In genomic region chr5:128579669-128580068, GRCh38 we compare ENCODE assay signal across 24 cellular contexts. TPM values are rescaled to one million over a fixed set of nuclear protein-coding genes. Genes with fewer than 3 reads are reported as not detected.
DNase-seq lines count a peak whose midpoint lies in the region; ATAC-seq, FAIRE-seq and TF ChIP-seq lines count a peak whose summit lies in the region.
"Had no signal": no experiment of that assay in that cellular context is flagged by ENCODE, and none has a peak within 500 bp of the region (broad histone marks: within the 10 kb centered on the region; RNA-seq: fewer than 3 reads in every experiment).

No MANE protein-coding gene starts in this region.

- H3K9me3 Mint-ChIP-seq in astrocyte (ENCODE audit: unreplicated experiment): no peaks in the 10 kb centered on the region
- peaks cover 6% of the 10 kb centered on the region for H3K9me3 Mint-ChIP-seq in activated T-helper 17 cell treated with anti-CD3 and anti-CD28 coated beads, Interleukin-2, amount 50 U/mL, for 72 hours

- no peak overlapping the region for H2AFZ ChIP-seq in GM23248
- no peak overlapping the region for H2AFZ ChIP-seq in astrocyte (ENCODE audit: low read depth, low read length)

- no peaks in the 10 kb centered on the region for H3K9me3 ChIP-seq in GM23248 (ENCODE audit: low read depth)
- H3K9me3 ChIP-seq in astrocyte (ENCODE audit: insufficient read depth, low read depth, low read length): no peaks in the 10 kb centered on the region
- no peaks in the 10 kb centered on the region for H3K9me3 ChIP-seq in skeletal muscle satellite cell (replicated peaks; ENCODE audit: low read length)
- H3K9me3 ChIP-seq: heart right ventricle, right lobe of liver had no signal

- no peak overlapping the region for H3K4me3 Mint-ChIP-seq in astrocyte (ENCODE audit: unreplicated experiment)
- H3K4me3 Mint-ChIP-seq in activated T-helper 17 cell treated with anti-CD3 and anti-CD28 coated beads, Interleukin-2, amount 50 U/mL, for 72 hours: no peak overlapping the region
- H3K4me3 Mint-ChIP-seq: activated CD4-positive, alpha-beta memory T cell treated with anti-CD3 and anti-CD28 coated beads, Interleukin-2, amount 10 ng/mL, durations not matched to agents 7 days and 5 days; activated naive CD8-positive, alpha-beta T cell; T-helper 1 cell treated with Interleukin-12 subunit alpha and Interleukin-12 subunit beta and Interleukin-4 antibody, amounts not matched to agents 30 μg/mL and 1 μg/mL, for 36 hours had no signal

- no peaks in the 10 kb centered on the region for H3K36me3 Mint-ChIP-seq in astrocyte (ENCODE audit: low read depth, unreplicated experiment)
- H3K36me3 Mint-ChIP-seq in activated T-helper 17 cell treated with anti-CD3 and anti-CD28 coated beads, Interleukin-2, amount 50 U/mL, for 72 hours (ENCODE audit: low read depth): no peaks in the 10 kb centered on the region
- H3K36me3 Mint-ChIP-seq: activated naive CD8-positive, alpha-beta T cell; CD4-positive, alpha-beta memory T cell had no signal

- no peaks in the 10 kb centered on the region for H3K9me2 ChIP-seq in GM23248 (ENCODE audit: insufficient read depth)

- H3K4me3 ChIP-seq in GM23248 (0 out of 2 replicates have a peak overlapping the region, but pooled peaks have one; percentile 21), astrocyte (ENCODE audit: insufficient read depth, low read depth, low read length) (no peak overlapping the region), foreskin fibroblast (ENCODE audit: low read depth in 1 of 2, low read length in 2 of 2) (no peak overlapping the region), skeletal muscle satellite cell (ENCODE audit: low read length) (peak overlapping the region; percentile 42)
- H3K4me3 ChIP-seq: heart right ventricle, right lobe of liver had no signal

- H3K9ac ChIP-seq in GM23248 (no peak overlapping the region), astrocyte (ENCODE audit: low read length) (no peak overlapping the region), skeletal muscle satellite cell (ENCODE audit: low read depth, low read length) (peak overlapping the region; percentile 62)

- H3K27me3 ChIP-seq in GM23248 (replicated peaks; ENCODE audit: insufficient read depth): no peaks in the 10 kb centered on the region
- no peaks in the 10 kb centered on the region for H3K27me3 ChIP-seq in astrocyte (ENCODE audit: insufficient read depth, low read length)
- H3K27me3 ChIP-seq in skeletal muscle satellite cell (ENCODE audit: control insufficient read depth, insufficient read depth, low read length): no peaks in the 10 kb centered on the region
- H3K27me3 ChIP-seq: heart right ventricle, right lobe of liver had no signal

- peaks cover 17% of the 10 kb centered on the region; the same call in 1 of the 2 replicates for H3K4me1 ChIP-seq in GM23248 (ENCODE audit: insufficient read depth)
- no peaks in the 10 kb centered on the region for H3K4me1 ChIP-seq in astrocyte (ENCODE audit: insufficient read depth, low read length)
- H3K4me1 ChIP-seq in skeletal muscle satellite cell (ENCODE audit: control insufficient read depth, insufficient read depth, low read length): peaks cover 26% of the 10 kb centered on the region
- H3K4me1 ChIP-seq: heart right ventricle, right lobe of liver had no signal

- H3F3A ChIP-seq in GM23248 (ENCODE audit: insufficient read depth): no peaks in the 10 kb centered on the region

- H3K27ac ChIP-seq in GM23248 (peak overlapping the region; percentile 32), astrocyte (ENCODE audit: low read depth, low read length) (no peak overlapping the region)
- H3K27ac ChIP-seq: heart right ventricle, right lobe of liver had no signal

- H3K79me2 ChIP-seq in GM23248 (ENCODE audit: insufficient read depth) (no peaks in the 10 kb centered on the region), astrocyte (ENCODE audit: insufficient read depth, low read length) (no peaks in the 10 kb centered on the region)

- H3K36me3 ChIP-seq in GM23248 (ENCODE audit: low read depth): no peaks in the 10 kb centered on the region
- H3K36me3 ChIP-seq in astrocyte (ENCODE audit: insufficient read depth, low read length): no peaks in the 10 kb centered on the region
- no peaks in the 10 kb centered on the region for H3K36me3 ChIP-seq in skeletal muscle satellite cell (ENCODE audit: insufficient read depth, low read length)
- H3K36me3 ChIP-seq: heart right ventricle, right lobe of liver had no signal

- H3K4me2 ChIP-seq in GM23248 (ENCODE audit: unreplicated experiment): peak overlapping the region; percentile 28
- no peak overlapping the region for H3K4me2 ChIP-seq in astrocyte (ENCODE audit: low read length)
- peak overlapping the region; percentile 66 for H3K4me2 ChIP-seq in skeletal muscle satellite cell (ENCODE audit: low read length)

- TF ChIP-seq CTCF in astrocyte (IDR thresholded peaks at IDR 0.05; ENCODE audit: insufficient read depth, low read depth, low read length) (no peak), foreskin fibroblast (IDR thresholded peaks at IDR 0.05; ENCODE audit: low read depth, low read length) (no peak)

- H3K27me3 Mint-ChIP-seq in astrocyte (ENCODE audit: low read depth, unreplicated experiment): no peaks in the 10 kb centered on the region
- no peaks in the 10 kb centered on the region for H3K27me3 Mint-ChIP-seq in activated T-helper 17 cell treated with anti-CD3 and anti-CD28 coated beads, Interleukin-2, amount 50 U/mL, for 72 hours
- H3K27me3 Mint-ChIP-seq: activated CD4-positive, alpha-beta memory T cell treated with anti-CD3 and anti-CD28 coated beads, Interleukin-2, amount 10 ng/mL, durations not matched to agents 7 days and 5 days; activated naive CD8-positive, alpha-beta T cell; CD4-positive, alpha-beta memory T cell had no signal

- H4K20me1 ChIP-seq in GM23248 (ENCODE audit: insufficient read depth) (no peaks in the 10 kb centered on the region), astrocyte (ENCODE audit: insufficient read depth, low read length) (no peaks in the 10 kb centered on the region)

- in situ Hi-C loops in GM23248 (cut with MboI): no loop called here
- in situ Hi-C loops in ACHN (cut with HindIII; ENCODE audit: low pct_ligation_motif_present, low pct_unique_long_range_greater_than_20kb, low sequenced_read_pairs): no loop called here

- FAIRE-seq in astrocyte (lab: Jason Lieb, UNC): no peak
- FAIRE-seq: endometrium had no signal

- H3K4me1 Mint-ChIP-seq in astrocyte (ENCODE audit: low read depth, unreplicated experiment): peaks cover 19% of the 10 kb centered on the region
- no peaks in the 10 kb centered on the region for H3K4me1 Mint-ChIP-seq in activated T-helper 17 cell treated with anti-CD3 and anti-CD28 coated beads, Interleukin-2, amount 50 U/mL, for 72 hours
- H3K4me1 Mint-ChIP-seq: activated CD4-positive, alpha-beta memory T cell treated with anti-CD3 and anti-CD28 coated beads, Interleukin-2, amount 10 ng/mL, durations not matched to agents 7 days and 5 days; CD4-positive, alpha-beta memory T cell had no signal

- peak overlapping the region; percentile 92 for H3K27ac Mint-ChIP-seq in astrocyte (ENCODE audit: unreplicated experiment)
- no peak overlapping the region for H3K27ac Mint-ChIP-seq in activated T-helper 17 cell treated with anti-CD3 and anti-CD28 coated beads, Interleukin-2, amount 50 U/mL, for 72 hours
- H3K27ac Mint-ChIP-seq: activated CD4-positive, alpha-beta memory T cell treated with anti-CD3 and anti-CD28 coated beads, Interleukin-2, amount 10 ng/mL, durations not matched to agents 7 days and 5 days; activated naive CD8-positive, alpha-beta T cell; CD4-positive, alpha-beta memory T cell; T-helper 1 cell treated with Interleukin-12 subunit alpha and Interleukin-12 subunit beta and Interleukin-4 antibody, amounts not matched to agents 30 μg/mL and 1 μg/mL, for 36 hours had no signal

- ATAC-seq in activated T-helper 17 cell treated with anti-CD3 and anti-CD28 coated beads, Interleukin-2, amount 50 U/mL, for 72 hours (replicated peaks): no peak
- ATAC-seq: heart right ventricle, left cardiac atrium, right lobe of liver had no signal

- 16 to 32% methylated on average over 4 of the region's 4 CpGs for WGBS in GM23248 (ENCODE audit: low coverage in 1 of 2, low lambda C conversion rate in 2 of 2, missing lambda C conversion rate in 2 of 2), 2 experiments

- peak; percentile 38 for DNase-seq in GM23248
- peak; percentile 4 for DNase-seq in astrocyte (ENCODE audit: low read depth)
- DNase-seq in foreskin fibroblast: peak; percentile 61 to 74
- no peak for DNase-seq in ACHN
- no peak for DNase-seq in SIG-M5 (lab: John Stamatoyannopoulos, UW)
- DNase-seq: activated CD4-positive, alpha-beta memory T cell treated with anti-CD3 and anti-CD28 coated beads, Interleukin-2, amount 10 ng/mL, durations not matched to agents 7 days and 5 days; activated CD4-positive, CD25-positive, alpha-beta regulatory T cell treated with anti-CD3 and anti-CD28 coated beads, Interleukin-2, amount 50 U/mL, for 72 hours; aorta; CD4-positive, alpha-beta memory T cell; central memory CD4-positive, alpha-beta T cell; dermis blood vessel endothelial cell; DMS 273 treated with DMSO at 0.1 percent for 48 hours; GOT3; heart right ventricle; left cardiac atrium; NCI-H1105; NCI-H1930; right lobe of liver; stimulated activated naive CD4-positive, alpha-beta T cell treated with Interleukin-2 at 50 U/mL for 16 hours had no signal

RNA-seq across cellular contexts. Expression of gene FBN2, which starts 41.6 kb away (rescaled TPM):
- 63.2 and 70.8 TPM in 2 replicates for total RNA-seq in GM23248 (2014; rRNA removed; shearing (Covaris generic))
- polyA plus RNA-seq in GM23248 (2016; fragmentation: Nextera tagmentation; extraction: Ambion mirVana): 15.2 and 15.7 TPM in 2 replicates
- total RNA-seq in astrocyte: 105 and 176 TPM in 2 replicates
- total RNA-seq in skeletal muscle satellite cell (2012; rRNA removed): 6.3 and 40.0 TPM in 2 replicates
- not detected for total RNA-seq in activated T-helper 17 cell treated with anti-CD3 and anti-CD28 coated beads, Interleukin-2, amount 50 U/mL, for 72 hours
- total RNA-seq: activated CD4-positive, alpha-beta memory T cell treated with anti-CD3 and anti-CD28 coated beads, Interleukin-2, amount 10 ng/mL, durations not matched to agents 7 days and 5 days had no signal
- polyA plus RNA-seq: CD4-positive, alpha-beta memory T cell had no signal

Comparison
In these comparisons a context has a peak if more than half of its experiments do, and no peak if none do; other contexts are left out.
1. DNase-seq: peak in GM23248 (single experiment), astrocyte (single experiment) and foreskin fibroblast (2 of 2); none in ACHN (single experiment) and SIG-M5 (single experiment).
2. H3K4me3 ChIP-seq: peak in GM23248 (single experiment) and skeletal muscle satellite cell (single experiment); none in astrocyte (single experiment) and foreskin fibroblast (0 of 2).
3. RNA of gene FBN2, which starts 41.6 kb away (total RNA-seq): 105 to 176 TPM in astrocyte and 63.2 to 70.8 TPM in GM23248; not detected in activated T-helper 17 cell treated with anti-CD3 and anti-CD28 coated beads, Interleukin-2, amount 50 U/mL, for 72 hours; every median in the first group is over 10 times any median in the second.